16 cellular contexts compared by ENCODE assay signal in the genomic region with DNA sequence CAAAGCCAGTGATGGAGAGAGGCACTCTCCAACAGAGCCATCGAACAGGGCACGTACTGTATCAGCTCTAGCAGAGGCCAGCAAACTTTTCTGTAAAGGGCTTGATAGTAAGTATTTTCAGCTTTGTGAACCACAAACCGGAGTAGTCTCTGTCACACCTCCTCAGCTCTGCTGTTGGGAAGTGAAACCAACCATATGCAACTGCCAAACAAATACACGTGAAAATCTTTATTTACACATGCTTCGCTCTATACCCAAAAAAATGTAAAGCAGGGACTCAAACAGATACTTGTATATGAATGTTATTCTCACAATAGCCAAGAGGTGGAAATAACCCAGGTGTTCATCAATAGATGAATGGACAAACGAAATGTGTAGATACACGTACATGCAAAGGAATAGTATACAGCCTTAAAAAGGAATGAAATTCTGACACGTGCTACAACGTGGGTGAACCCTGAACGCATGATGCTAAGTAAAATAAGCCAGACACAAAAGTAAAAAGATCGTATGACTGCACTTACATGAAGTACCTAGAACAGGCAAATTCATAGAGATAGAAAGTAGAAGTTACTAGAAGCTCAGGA.
DNase-seq lines count a peak whose midpoint lies in the region; ATAC-seq and TF ChIP-seq lines count a peak whose summit lies in the region.
"Had no signal": no experiment of that assay in that cellular context is flagged by ENCODE, and none has a peak within 500 bp of the region (broad histone marks: within the 10 kb centered on the region; RNA-seq: fewer than 3 reads in every experiment).

No MANE protein-coding gene starts in this region.

- POLR2A ChIA-PET in RWPE1 (lab: Yijun Ruan, JAX; ENCODE audit: low non-redundant PET), result no interaction called here

- H3K27ac ChIP-seq in RWPE1, result no peak overlapping the region

- TF ChIP-seq CTCF in RWPE1 (conservative IDR thresholded peaks at IDR 0.05; ENCODE audit: low read depth), result no peak

- ATAC-seq in HG02642 (IDR thresholded peaks at IDR 0.05; ENCODE audit: poor library complexity, unreplicated experiment), result peak; percentile 60
- peak; percentile 64 for ATAC-seq in HG03442 (IDR thresholded peaks at IDR 0.05; ENCODE audit: unreplicated experiment)

- CTCF ChIA-PET in RWPE1 (lab: Yijun Ruan, JAX), result no interaction called here

- DNase-seq in NOMO-1 treated with DMSO at 0.1 percent for 48 hours (lab: John Stamatoyannopoulos, UW; ENCODE audit: unreplicated experiment) (peak; percentile 38), NOMO-1 treated with dmso at 0.1 percent for 144 hours (lab: John Stamatoyannopoulos, UW; ENCODE audit: unreplicated experiment) (no peak), hippocampal formation (lab: John Stamatoyannopoulos, UW) (no peak), NCI-H1930 (lab: John Stamatoyannopoulos, UW) (no peak), NCI-H128 (lab: John Stamatoyannopoulos, UW; ENCODE audit: unreplicated experiment) (no peak), RWPE1 (ENCODE audit: low spot score) (no peak)
- DNase-seq: 8988T; activated CD4-positive, CD25-positive, alpha-beta regulatory T cell; activated naive CD4-positive, alpha-beta T cell treated with anti-CD3 and anti-CD28 coated beads, Interleukin-2, amount 10 ng/mL, durations not matched to agents 7 days and 5 days; CD4-positive, alpha-beta T cell; GF-D8; NCI-H1048; NCI-H345; small intestine had no signal
